In genomic region chr17:81456798-81457197, GRCh38 we compare ENCODE assay signal across 22 cellular contexts. TPM values are rescaled to one million over a fixed set of nuclear protein-coding genes. Genes with fewer than 3 reads are reported as not detected.
DNase-seq lines count a peak whose midpoint lies in the region; FAIRE-seq and TF ChIP-seq lines count a peak whose summit lies in the region.
"Had no signal": no experiment of that assay in that cellular context is flagged by ENCODE, and none has a peak within 500 bp of the region (broad histone marks: within the 10 kb centered on the region; RNA-seq: fewer than 3 reads in every experiment).

No MANE protein-coding gene starts in this region.

- H3K27ac ChIP-seq in KOPT-K1 (ENCODE audit: low read depth, low read length, poor library complexity, severe bottlenecking): peak overlapping the region; percentile 97
- H3K27ac ChIP-seq in WERI-Rb-1: peak overlapping the region; percentile 61
- no peak overlapping the region for H3K27ac ChIP-seq in osteoblast (ENCODE audit: low read depth, low read length)
- H3K27ac ChIP-seq in thyroid gland: no peak overlapping the region
- no peak overlapping the region for H3K27ac ChIP-seq in small intestine (ENCODE audit: low read depth in 1 of 2, low read length in 1 of 2)
- H3K27ac ChIP-seq: colonic mucosa, parathyroid adenoma, RWPE1 had no signal

- H3K27ac Mint-ChIP-seq in progenitor cell of endocrine pancreas: peak overlapping the region; percentile 24
- H3K27ac Mint-ChIP-seq: activated CD4-positive, alpha-beta T cell treated with anti-CD3 and anti-CD28 coated beads, Interleukin-2, amount 10 ng/mL, durations not matched to agents 24 days and 14 days; activated naive CD4-positive, alpha-beta T cell treated with anti-CD3 and anti-CD28 coated beads, Interleukin-2, amount 50 U/mL, for 72 hours; stimulated activated naive B cell treated with anti-CD40 and anti-IgM and Interleukin-4, amounts not matched to agents 10 μg/mL and 1 μg/mL and 100 μg/mL, for 72 hours had no signal

- no peak overlapping the region for H3K4me3 Mint-ChIP-seq in progenitor cell of endocrine pancreas (ENCODE audit: low read depth)
- H3K4me3 Mint-ChIP-seq: activated CD4-positive, alpha-beta T cell treated with anti-CD3 and anti-CD28 coated beads, Interleukin-2, amount 10 ng/mL, durations not matched to agents 24 days and 14 days; stimulated activated naive B cell treated with anti-CD40 and anti-IgM and Interleukin-4, amounts not matched to agents 10 μg/mL and 1 μg/mL and 100 μg/mL, for 72 hours had no signal

- H4K20me1 ChIP-seq in osteoblast (ENCODE audit: insufficient read depth, low read length): no peaks in the 10 kb centered on the region

- H3K36me3 Mint-ChIP-seq in progenitor cell of endocrine pancreas (ENCODE audit: insufficient read depth): peaks cover 3% of the 10 kb centered on the region
- H3K36me3 Mint-ChIP-seq: activated naive CD4-positive, alpha-beta T cell treated with anti-CD3 and anti-CD28 coated beads, Interleukin-2, amount 50 U/mL, for 72 hours; stimulated activated naive B cell treated with anti-CD40 and anti-IgM and Interleukin-4, amounts not matched to agents 10 μg/mL and 1 μg/mL and 100 μg/mL, for 72 hours had no signal

- no peak overlapping the region for H3K4me2 ChIP-seq in osteoblast (ENCODE audit: insufficient read depth, low read length)

- H3K27me3 ChIP-seq in WERI-Rb-1 (ENCODE audit: insufficient read depth, low read depth, severe bottlenecking) (no peaks in the 10 kb centered on the region), osteoblast (ENCODE audit: insufficient read depth, low read length) (no peaks in the 10 kb centered on the region), thyroid gland (no peaks in the 10 kb centered on the region), small intestine (ENCODE audit: control insufficient read depth in 2 of 2, insufficient read depth in 2 of 2, low read length in 2 of 2) (no peaks in the 10 kb centered on the region)
- H3K27me3 ChIP-seq: colonic mucosa had no signal

- H3K4me3 ChIP-seq in WERI-Rb-1 (ENCODE audit: low read depth, low read length) (no peak overlapping the region), osteoblast (ENCODE audit: insufficient read depth, low read length) (no peak overlapping the region), thyroid gland (replicated peaks in 1 of 3) (no peak overlapping the region), small intestine (ENCODE audit: low read depth in 1 of 2, low read length in 2 of 2) (no peak overlapping the region)
- H3K4me3 ChIP-seq: colonic mucosa, GM12878, K562, lung had no signal

- DNase-seq in WERI-Rb-1 (peak; percentile 55), foreskin melanocyte (peak; percentile 65), progenitor cell of endocrine pancreas (ENCODE audit: low spot score, unreplicated experiment) (no peak), osteoblast (ENCODE audit: insufficient read length, low spot score, missing footprints) (no peak), thyroid gland (no peak), small intestine (no peak)
- DNase-seq: activated CD4-positive, alpha-beta T cell treated with anti-CD3 and anti-CD28 coated beads, Interleukin-2, amount 10 ng/mL, durations not matched to agents 24 days and 14 days; colonic mucosa; hippocampal formation; NCI-H1930; NCI-H446 treated with DMSO at 0.1 percent for 48 hours; stimulated activated CD4-positive, alpha-beta T cell treated with anti-CD3 and anti-CD28 coated beads, Interleukin-2, amount 100 ng/mL, for 24 hours; stimulated activated naive B cell treated with anti-CD40 and anti-IgM and Interleukin-4, amounts not matched to agents 10 μg/mL and 1 μg/mL and 100 μg/mL, for 72 hours; SW 1271 had no signal

- H3K27me3 Mint-ChIP-seq in progenitor cell of endocrine pancreas: no peaks in the 10 kb centered on the region
- H3K27me3 Mint-ChIP-seq: activated CD4-positive, alpha-beta T cell treated with anti-CD3 and anti-CD28 coated beads, Interleukin-2, amount 10 ng/mL, durations not matched to agents 24 days and 14 days had no signal

- no peak for FAIRE-seq in small intestine (lab: Jason Lieb, UNC)
- FAIRE-seq: GM12878, islet of Langerhans, K562 had no signal

- 68 to 79% methylated on average over 7 of the region's 7 CpGs for WGBS in thyroid gland, 2 donors
- 65 to 82% (median 77%) methylated on average over 7 of the region's 7 CpGs for WGBS in small intestine, 3 donors

- H3K36me3 ChIP-seq in KOPT-K1 (ENCODE audit: insufficient read depth, low read length) (peaks cover 87% of the 10 kb centered on the region), WERI-Rb-1 (peaks cover 15% of the 10 kb centered on the region), osteoblast (ENCODE audit: insufficient read depth, low read length) (no peaks in the 10 kb centered on the region), thyroid gland (peaks cover 9 to 15% of the 10 kb centered on the region in 2 donors), small intestine (ENCODE audit: control insufficient read depth in 2 of 2, insufficient read depth in 2 of 2, low read length in 2 of 2) (peaks cover 0 to 2% of the 10 kb centered on the region in 2 donors)
- H3K36me3 ChIP-seq: colonic mucosa had no signal

- H3K9me3 Mint-ChIP-seq in progenitor cell of endocrine pancreas (ENCODE audit: low read depth): no peaks in the 10 kb centered on the region
- H3K9me3 Mint-ChIP-seq: activated CD4-positive, alpha-beta T cell treated with anti-CD3 and anti-CD28 coated beads, Interleukin-2, amount 10 ng/mL, durations not matched to agents 24 days and 14 days; activated naive CD4-positive, alpha-beta T cell treated with anti-CD3 and anti-CD28 coated beads, Interleukin-2, amount 50 U/mL, for 72 hours had no signal

- H3K79me2 ChIP-seq in osteoblast (ENCODE audit: insufficient read depth, low read length): no peaks in the 10 kb centered on the region
- H3K79me2 ChIP-seq: parathyroid adenoma had no signal

- no peaks in the 10 kb centered on the region for H3K9me3 ChIP-seq in KOPT-K1 (ENCODE audit: insufficient read depth, low read length, poor library complexity, severe bottlenecking)
- no peaks in the 10 kb centered on the region for H3K9me3 ChIP-seq in WERI-Rb-1 (ENCODE audit: severe bottlenecking)
- no peaks in the 10 kb centered on the region for H3K9me3 ChIP-seq in osteoblast (ENCODE audit: low read depth, low read length)
- no peaks in the 10 kb centered on the region for H3K9me3 ChIP-seq in thyroid gland
- no peaks in the 10 kb centered on the region for H3K9me3 ChIP-seq in small intestine (ENCODE audit: control insufficient read depth, low read depth)
- H3K9me3 ChIP-seq: colonic mucosa had no signal

- TF ChIP-seq CTCF in WERI-Rb-1 (IDR thresholded peaks at IDR 0.05; ENCODE audit: low read depth, low read length) (no peak), progenitor cell of endocrine pancreas (IDR thresholded peaks at IDR 0.05; ENCODE audit: unreplicated experiment) (no peak), osteoblast (IDR thresholded peaks at IDR 0.05; ENCODE audit: extremely low read depth, low read depth, low read length) (no peak), thyroid gland (IDR thresholded peaks at IDR 0.05) (no peak)

- H2AFZ ChIP-seq in osteoblast (ENCODE audit: low read length): no peak overlapping the region
- H2AFZ ChIP-seq: parathyroid adenoma had no signal

- H3K4me1 ChIP-seq in osteoblast (ENCODE audit: insufficient read depth, low read length): no peaks in the 10 kb centered on the region
- no peaks in the 10 kb centered on the region for H3K4me1 ChIP-seq in thyroid gland
- H3K4me1 ChIP-seq in small intestine (ENCODE audit: control insufficient read depth in 2 of 2, insufficient read depth in 1 of 2, low read depth in 1 of 2, low read length in 1 of 2): no peaks in the 10 kb centered on the region
- H3K4me1 ChIP-seq: colonic mucosa, parathyroid adenoma had no signal

- intact Hi-C loops in thyroid gland (cut with DNase I): no loop called here

- TF ChIP-seq POLR2A in thyroid gland (IDR thresholded peaks at IDR 0.05): no peak

- no peaks in the 10 kb centered on the region for H3K4me1 Mint-ChIP-seq in progenitor cell of endocrine pancreas (ENCODE audit: low read depth)

RNA-seq across cellular contexts. Expression of gene ACTG1, which starts 55.8 kb away (rescaled TPM):
- total RNA-seq in progenitor cell of endocrine pancreas (3,227 and 3,279 TPM in 2 replicates), osteoblast (10,373 and 13,273 TPM in 2 replicates), thyroid gland (1,000 to 10,000 TPM; 1,168 to 4,304 (median 2,945) TPM)
- polyA plus RNA-seq in small intestine: 1,000 to 10,000 TPM; 1,318 to 3,459 (median 1,629) TPM

Comparison
In these comparisons a context has a peak if more than half of its experiments do, and no peak if none do; other contexts are left out.
1. H3K27ac ChIP-seq: peak in KOPT-K1 (single experiment) and WERI-Rb-1 (single experiment); none in osteoblast (single experiment), thyroid gland (0 of 3) and small intestine (0 of 2).
2. DNase-seq: peak in WERI-Rb-1 (single experiment) and foreskin melanocyte (single experiment); none in progenitor cell of endocrine pancreas (single experiment), osteoblast (single experiment), thyroid gland (0 of 2) and small intestine (single experiment).